In the genomic region with DNA sequence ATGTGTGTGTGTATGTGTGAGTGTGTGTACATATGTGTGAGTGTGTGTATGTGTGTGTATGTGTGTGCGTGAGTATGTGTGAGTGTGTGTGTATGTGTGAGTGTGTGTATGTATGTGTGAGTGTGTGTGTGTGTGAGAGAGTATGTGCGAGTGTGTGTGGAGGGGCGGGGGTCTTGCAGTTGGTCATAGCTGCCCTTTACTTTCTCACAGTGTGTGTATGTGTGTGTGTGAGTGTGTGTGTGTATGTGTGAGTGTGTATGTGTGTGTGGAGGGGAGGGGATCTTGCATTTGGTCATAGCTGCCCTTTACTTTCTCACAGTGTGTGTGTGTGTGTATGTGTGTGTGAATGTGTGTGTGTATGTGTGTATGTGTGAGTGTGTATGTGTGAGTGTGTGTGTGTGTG, we compare ENCODE assay signal across 22 cellular contexts.
"Had no signal": no experiment of that assay in that cellular context is flagged by ENCODE, and none has a peak within 500 bp of the region (broad histone marks: within the 10 kb centered on the region; RNA-seq: fewer than 3 reads in every experiment).

No MANE protein-coding gene starts in this region.

- H3K27me3 ChIP-seq: esophagus squamous epithelium, gastrocnemius medialis, suprapubic skin, tibial nerve, vagina had no signal

- ATAC-seq: gastrocnemius medialis; left cardiac atrium; sciatic nerve; stimulated activated effector memory CD8-positive, alpha-beta T cell treated with anti-CD3 and anti-CD28 coated beads, Interleukin-12 subunit alpha, Interleukin-12 subunit beta, amount 100 ng/mL, for 72 hours; stimulated activated naive CD8-positive, alpha-beta T cell treated with anti-CD3 and anti-CD28 coated beads, Interleukin-15, amount 100 ng/mL, for 72 hours; T-helper 17 cell had no signal

- FAIRE-seq: colon, small intestine had no signal

- H3K27ac ChIP-seq: esophagus squamous epithelium, gastrocnemius medialis, suprapubic skin, vagina had no signal

- H3K9me3 ChIP-seq: gastrocnemius medialis, suprapubic skin, vagina had no signal

- DNase-seq: activated CD4-positive, alpha-beta T cell treated with anti-CD3 and anti-CD28 coated beads, Interleukin-2, amount 50 U/mL, for 1 hour; activated CD4-positive, CD25-positive, alpha-beta regulatory T cell treated with anti-CD3 and anti-CD28 coated beads, Interleukin-2, amount 50 U/mL, for 72 hours; activated gamma-delta T cell treated with Interleukin-2 at 50 U/mL for 16 hours; activated T-cell treated with anti-CD3 and anti-CD28 coated beads, Interleukin-2, amount 50 U/mL, for 1 hour; anterior cingulate cortex; central memory CD4-positive, alpha-beta T cell; esophagus squamous epithelium; gastrocnemius medialis; hypothalamus; left cardiac atrium; naive B cell; posterior cingulate gyrus; small intestine; stimulated activated CD4-positive, alpha-beta T cell treated with anti-CD3 and anti-CD28 coated beads, Interleukin-2, amount 100 ng/mL, for 24 hours; stimulated activated naive CD8-positive, alpha-beta T cell treated with anti-CD3 and anti-CD28 coated beads, Interleukin-15, amount 100 ng/mL, for 72 hours; T-helper 17 cell had no signal

- H3K4me3 ChIP-seq: esophagus squamous epithelium, gastrocnemius medialis, suprapubic skin, tibial nerve, vagina had no signal

- H3K36me3 ChIP-seq: esophagus squamous epithelium, gastrocnemius medialis, suprapubic skin, tibial nerve, vagina had no signal
